Comparison of ENCODE assay signal across 1 cellular context in the genomic region with DNA sequence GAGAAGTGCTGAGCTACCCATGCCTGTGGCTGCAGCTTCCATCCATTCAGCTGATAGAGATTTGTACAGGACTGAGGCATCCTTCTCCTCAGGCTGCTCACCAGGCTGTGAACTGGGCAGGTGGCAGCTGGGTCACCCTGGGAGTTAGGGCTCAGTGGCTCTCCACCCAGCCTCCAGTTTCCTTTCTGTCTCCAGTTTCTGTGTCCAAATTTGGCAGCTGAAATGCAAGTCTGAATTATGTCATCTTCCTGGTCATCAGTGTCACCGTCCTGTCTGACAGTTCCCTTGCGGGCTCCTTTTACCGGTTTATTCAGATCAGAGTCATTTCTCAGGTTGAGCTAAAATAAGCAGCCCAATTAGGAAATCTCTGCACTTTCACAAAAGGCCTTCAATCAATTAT.
TF ChIP-seq lines count a peak whose summit lies in the region.

No MANE protein-coding gene starts in this region.

TF ChIP-seq in GM23338, 12 proteins besides CTCF, POLR2A, EP300 and RAD21 (continued from another document):
- TF ChIP-seq, protein P1, sequence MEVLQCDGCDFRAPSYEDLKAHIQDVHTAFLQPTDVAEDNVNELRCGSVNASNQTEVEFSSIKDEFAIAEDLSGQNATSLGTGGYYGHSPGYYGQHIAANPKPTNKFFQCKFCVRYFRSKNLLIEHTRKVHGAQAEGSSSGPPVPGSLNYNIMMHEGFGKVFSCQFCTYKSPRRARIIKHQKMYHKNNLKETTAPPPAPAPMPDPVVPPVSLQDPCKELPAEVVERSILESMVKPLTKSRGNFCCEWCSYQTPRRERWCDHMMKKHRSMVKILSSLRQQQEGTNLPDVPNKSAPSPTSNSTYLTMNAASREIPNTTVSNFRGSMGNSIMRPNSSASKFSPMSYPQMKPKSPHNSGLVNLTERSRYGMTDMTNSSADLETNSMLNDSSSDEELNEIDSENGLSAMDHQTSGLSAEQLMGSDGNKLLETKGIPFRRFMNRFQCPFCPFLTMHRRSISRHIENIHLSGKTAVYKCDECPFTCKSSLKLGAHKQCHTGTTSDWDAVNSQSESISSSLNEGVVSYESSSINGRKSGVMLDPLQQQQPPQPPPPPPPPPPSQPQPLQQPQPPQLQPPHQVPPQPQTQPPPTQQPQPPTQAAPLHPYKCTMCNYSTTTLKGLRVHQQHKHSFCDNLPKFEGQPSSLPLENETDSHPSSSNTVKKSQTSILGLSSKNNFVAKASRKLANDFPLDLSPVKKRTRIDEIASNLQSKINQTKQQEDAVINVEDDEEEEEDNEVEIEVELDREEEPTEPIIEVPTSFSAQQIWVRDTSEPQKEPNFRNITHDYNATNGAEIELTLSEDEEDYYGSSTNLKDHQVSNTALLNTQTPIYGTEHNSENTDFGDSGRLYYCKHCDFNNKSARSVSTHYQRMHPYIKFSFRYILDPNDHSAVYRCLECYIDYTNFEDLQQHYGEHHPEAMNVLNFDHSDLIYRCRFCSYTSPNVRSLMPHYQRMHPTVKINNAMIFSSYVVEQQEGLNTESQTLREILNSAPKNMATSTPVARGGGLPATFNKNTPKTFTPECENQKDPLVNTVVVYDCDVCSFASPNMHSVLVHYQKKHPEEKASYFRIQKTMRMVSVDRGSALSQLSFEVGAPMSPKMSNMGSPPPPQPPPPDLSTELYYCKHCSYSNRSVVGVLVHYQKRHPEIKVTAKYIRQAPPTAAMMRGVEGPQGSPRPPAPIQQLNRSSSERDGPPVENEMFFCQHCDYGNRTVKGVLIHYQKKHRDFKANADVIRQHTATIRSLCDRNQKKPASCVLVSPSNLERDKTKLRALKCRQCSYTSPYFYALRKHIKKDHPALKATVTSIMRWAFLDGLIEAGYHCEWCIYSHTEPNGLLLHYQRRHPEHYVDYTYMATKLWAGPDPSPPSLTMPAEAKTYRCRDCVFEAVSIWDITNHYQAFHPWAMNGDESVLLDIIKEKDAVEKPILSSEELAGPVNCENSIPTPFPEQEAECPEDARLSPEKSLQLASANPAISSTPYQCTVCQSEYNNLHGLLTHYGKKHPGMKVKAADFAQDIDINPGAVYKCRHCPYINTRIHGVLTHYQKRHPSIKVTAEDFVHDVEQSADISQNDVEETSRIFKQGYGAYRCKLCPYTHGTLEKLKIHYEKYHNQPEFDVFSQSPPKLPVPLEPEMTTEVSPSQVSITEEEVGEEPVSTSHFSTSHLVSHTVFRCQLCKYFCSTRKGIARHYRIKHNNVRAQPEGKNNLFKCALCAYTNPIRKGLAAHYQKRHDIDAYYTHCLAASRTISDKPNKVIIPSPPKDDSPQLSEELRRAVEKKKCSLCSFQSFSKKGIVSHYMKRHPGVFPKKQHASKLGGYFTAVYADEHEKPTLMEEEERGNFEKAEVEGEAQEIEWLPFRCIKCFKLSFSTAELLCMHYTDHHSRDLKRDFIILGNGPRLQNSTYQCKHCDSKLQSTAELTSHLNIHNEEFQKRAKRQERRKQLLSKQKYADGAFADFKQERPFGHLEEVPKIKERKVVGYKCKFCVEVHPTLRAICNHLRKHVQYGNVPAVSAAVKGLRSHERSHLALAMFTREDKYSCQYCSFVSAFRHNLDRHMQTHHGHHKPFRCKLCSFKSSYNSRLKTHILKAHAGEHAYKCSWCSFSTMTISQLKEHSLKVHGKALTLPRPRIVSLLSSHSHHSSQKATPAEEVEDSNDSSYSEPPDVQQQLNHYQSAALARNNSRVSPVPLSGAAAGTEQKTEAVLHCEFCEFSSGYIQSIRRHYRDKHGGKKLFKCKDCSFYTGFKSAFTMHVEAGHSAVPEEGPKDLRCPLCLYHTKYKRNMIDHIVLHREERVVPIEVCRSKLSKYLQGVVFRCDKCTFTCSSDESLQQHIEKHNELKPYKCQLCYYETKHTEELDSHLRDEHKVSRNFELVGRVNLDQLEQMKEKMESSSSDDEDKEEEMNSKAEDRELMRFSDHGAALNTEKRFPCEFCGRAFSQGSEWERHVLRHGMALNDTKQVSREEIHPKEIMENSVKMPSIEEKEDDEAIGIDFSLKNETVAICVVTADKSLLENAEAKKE (CRISPR knock-in tag; IDR thresholded peaks at IDR 0.05), result no peak
- TF ChIP-seq JUNB (IDR thresholded peaks at IDR 0.05; ENCODE audit: unreplicated experiment), result no peak
- TF ChIP-seq POLR2AphosphoS5 (IDR thresholded peaks at IDR 0.05; ENCODE audit: low read depth), result no peak
- TF ChIP-seq, protein P2, sequence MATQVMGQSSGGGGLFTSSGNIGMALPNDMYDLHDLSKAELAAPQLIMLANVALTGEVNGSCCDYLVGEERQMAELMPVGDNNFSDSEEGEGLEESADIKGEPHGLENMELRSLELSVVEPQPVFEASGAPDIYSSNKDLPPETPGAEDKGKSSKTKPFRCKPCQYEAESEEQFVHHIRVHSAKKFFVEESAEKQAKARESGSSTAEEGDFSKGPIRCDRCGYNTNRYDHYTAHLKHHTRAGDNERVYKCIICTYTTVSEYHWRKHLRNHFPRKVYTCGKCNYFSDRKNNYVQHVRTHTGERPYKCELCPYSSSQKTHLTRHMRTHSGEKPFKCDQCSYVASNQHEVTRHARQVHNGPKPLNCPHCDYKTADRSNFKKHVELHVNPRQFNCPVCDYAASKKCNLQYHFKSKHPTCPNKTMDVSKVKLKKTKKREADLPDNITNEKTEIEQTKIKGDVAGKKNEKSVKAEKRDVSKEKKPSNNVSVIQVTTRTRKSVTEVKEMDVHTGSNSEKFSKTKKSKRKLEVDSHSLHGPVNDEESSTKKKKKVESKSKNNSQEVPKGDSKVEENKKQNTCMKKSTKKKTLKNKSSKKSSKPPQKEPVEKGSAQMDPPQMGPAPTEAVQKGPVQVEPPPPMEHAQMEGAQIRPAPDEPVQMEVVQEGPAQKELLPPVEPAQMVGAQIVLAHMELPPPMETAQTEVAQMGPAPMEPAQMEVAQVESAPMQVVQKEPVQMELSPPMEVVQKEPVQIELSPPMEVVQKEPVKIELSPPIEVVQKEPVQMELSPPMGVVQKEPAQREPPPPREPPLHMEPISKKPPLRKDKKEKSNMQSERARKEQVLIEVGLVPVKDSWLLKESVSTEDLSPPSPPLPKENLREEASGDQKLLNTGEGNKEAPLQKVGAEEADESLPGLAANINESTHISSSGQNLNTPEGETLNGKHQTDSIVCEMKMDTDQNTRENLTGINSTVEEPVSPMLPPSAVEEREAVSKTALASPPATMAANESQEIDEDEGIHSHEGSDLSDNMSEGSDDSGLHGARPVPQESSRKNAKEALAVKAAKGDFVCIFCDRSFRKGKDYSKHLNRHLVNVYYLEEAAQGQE (IDR thresholded peaks at IDR 0.05; ENCODE audit: unreplicated experiment), result no peak
- no peak for TF ChIP-seq EZH2 (IDR thresholded peaks at IDR 0.05; ENCODE audit: low read depth, unreplicated experiment)
- no peak for TF ChIP-seq CREB1 (CRISPR knock-in tag; IDR thresholded peaks at IDR 0.05; ENCODE audit: low read depth)
- no peak for TF ChIP-seq ZNF114 (CRISPR knock-in tag; IDR thresholded peaks at IDR 0.05)
- TF ChIP-seq, protein P3, sequence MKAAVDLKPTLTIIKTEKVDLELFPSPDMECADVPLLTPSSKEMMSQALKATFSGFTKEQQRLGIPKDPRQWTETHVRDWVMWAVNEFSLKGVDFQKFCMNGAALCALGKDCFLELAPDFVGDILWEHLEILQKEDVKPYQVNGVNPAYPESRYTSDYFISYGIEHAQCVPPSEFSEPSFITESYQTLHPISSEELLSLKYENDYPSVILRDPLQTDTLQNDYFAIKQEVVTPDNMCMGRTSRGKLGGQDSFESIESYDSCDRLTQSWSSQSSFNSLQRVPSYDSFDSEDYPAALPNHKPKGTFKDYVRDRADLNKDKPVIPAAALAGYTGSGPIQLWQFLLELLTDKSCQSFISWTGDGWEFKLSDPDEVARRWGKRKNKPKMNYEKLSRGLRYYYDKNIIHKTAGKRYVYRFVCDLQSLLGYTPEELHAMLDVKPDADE (IDR thresholded peaks at IDR 0.05), result no peak
TF ChIP-seq in GM23338: peak in this region for 0.
